8 cellular contexts compared by ENCODE assay signal in the genomic region with DNA sequence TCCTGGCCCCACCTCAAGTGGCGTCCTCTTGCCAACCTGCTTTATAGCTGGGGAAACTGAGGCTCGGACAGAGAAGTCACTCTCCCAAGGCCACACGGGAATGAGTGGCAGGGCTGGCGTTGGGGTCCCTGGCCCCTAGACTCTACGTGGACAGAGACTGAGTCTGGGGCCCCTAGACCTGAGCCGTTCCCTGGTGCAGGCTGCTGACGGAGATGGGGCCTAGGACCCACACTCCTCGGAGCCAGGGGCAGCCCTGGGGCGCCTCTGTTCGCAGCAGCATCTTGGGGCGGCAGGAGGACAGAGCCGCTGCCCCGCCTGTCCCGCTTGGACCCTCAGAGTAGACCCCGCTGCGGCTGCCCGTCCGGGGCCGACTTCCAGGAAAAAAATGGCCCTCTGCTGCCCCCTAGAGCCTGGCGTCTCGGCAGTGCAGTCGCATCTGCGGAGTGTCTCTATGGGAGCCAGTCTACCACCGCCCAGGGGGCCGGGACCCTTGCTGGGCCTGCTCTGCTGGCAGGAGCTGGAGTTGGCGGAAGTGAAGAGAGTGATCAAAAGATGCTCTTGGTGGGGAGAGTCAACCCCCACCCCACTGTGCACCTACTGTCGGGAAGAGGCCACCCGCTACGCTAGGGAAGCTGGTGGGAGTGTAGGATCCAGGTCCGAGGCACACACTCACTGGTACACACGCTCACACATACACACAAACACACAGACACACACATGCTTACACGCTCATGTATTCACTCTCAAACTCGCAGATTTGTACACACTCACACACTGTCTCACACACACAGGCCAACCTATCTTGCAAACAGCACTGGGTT.
DNase-seq lines count a peak whose midpoint lies in the region; ATAC-seq and TF ChIP-seq lines count a peak whose summit lies in the region.

No MANE protein-coding gene starts in this region.

- H3K27ac Mint-ChIP-seq in activated naive CD8-positive, alpha-beta T cell treated with anti-CD3 and anti-CD28 coated beads, Interleukin-2, amount 10 ng/mL, durations not matched to agents 7 days and 5 days: no peak overlapping the region

- peaks cover 7% of the 10 kb centered on the region for H3K9me3 Mint-ChIP-seq in activated naive CD8-positive, alpha-beta T cell treated with anti-CD3 and anti-CD28 coated beads, Interleukin-2, amount 10 ng/mL, durations not matched to agents 7 days and 5 days

- peaks cover 8% of the 10 kb centered on the region for H3K4me1 ChIP-seq in left ventricle myocardium inferior
- H3K4me1 ChIP-seq in spleen: peaks cover 0 to 7% (median 4%) of the 10 kb centered on the region in 6 donors

- intact Hi-C loops in left ventricle myocardium inferior (cut with micrococcal nuclease): loop anchor here (10.0 kb wide), 1 partner anchor 525 kb away; the partner anchor contains the start of gene SORCS2
- intact Hi-C loops in spleen (cut with DNase I; ENCODE audit: low total_unique reads): loop anchor here (5.0 kb wide), 1 partner anchor 527 kb away; the partner anchor contains the start of gene SORCS2

- H3K27me3 Mint-ChIP-seq in activated naive CD8-positive, alpha-beta T cell treated with anti-CD3 and anti-CD28 coated beads, Interleukin-2, amount 10 ng/mL, durations not matched to agents 7 days and 5 days: peaks cover 9% of the 10 kb centered on the region

- DNase-seq in HFF-Myc (ENCODE audit: extremely low read depth, low read depth) (no peak), SKM-1 (lab: John Stamatoyannopoulos, UW; ENCODE audit: unreplicated experiment) (peak; percentile 37), left ventricle myocardium inferior (peak; percentile 50), spleen (no peak)
- peak; percentile 72 for DNase-seq in activated naive CD8-positive, alpha-beta T cell treated with anti-CD3 and anti-CD28 coated beads, Interleukin-2, amount 10 ng/mL, durations not matched to agents 7 days and 5 days

- H3K4me3 Mint-ChIP-seq in activated naive CD8-positive, alpha-beta T cell treated with anti-CD3 and anti-CD28 coated beads, Interleukin-2, amount 10 ng/mL, durations not matched to agents 7 days and 5 days: no peak overlapping the region

- no peak overlapping the region for H3K27ac ChIP-seq in C4-2B
- no peak overlapping the region for H3K27ac ChIP-seq in left ventricle myocardium inferior (replicated peaks)
- no peak overlapping the region for H3K27ac ChIP-seq in spleen

- no peaks in the 10 kb centered on the region for H3K9me3 ChIP-seq in left ventricle myocardium inferior (replicated peaks)
- H3K9me3 ChIP-seq in spleen: peaks cover 0 to 2% (median 0%) of the 10 kb centered on the region in 8 donors

- H3K36me3 Mint-ChIP-seq in activated naive CD8-positive, alpha-beta T cell treated with anti-CD3 and anti-CD28 coated beads, Interleukin-2, amount 10 ng/mL, durations not matched to agents 7 days and 5 days: no peaks in the 10 kb centered on the region

- no peaks in the 10 kb centered on the region for H3K4me1 Mint-ChIP-seq in activated naive CD8-positive, alpha-beta T cell treated with anti-CD3 and anti-CD28 coated beads, Interleukin-2, amount 10 ng/mL, durations not matched to agents 7 days and 5 days

- peaks cover 22% of the 10 kb centered on the region for H3K27me3 ChIP-seq in left ventricle myocardium inferior (ENCODE audit: low read depth)
- peaks cover 0 to 71% (median 13%) of the 10 kb centered on the region in 7 donors for H3K27me3 ChIP-seq in spleen (replicated peaks in 1 of 7)

- POLR2A ChIA-PET in activated naive CD8-positive, alpha-beta T cell treated with anti-CD3 and anti-CD28 coated beads, Interleukin-2, amount 10 ng/mL, durations not matched to agents 7 days and 5 days (lab: Charles Lee): no interaction called here

- H3K4me3 ChIP-seq in HFF-Myc (replicated peaks; ENCODE audit: low read depth, low read length) (no peak overlapping the region), left ventricle myocardium inferior (peak overlapping the region; percentile 23), spleen (no peak overlapping the region)

- ATAC-seq in activated naive CD8-positive, alpha-beta T cell treated with anti-CD3 and anti-CD28 coated beads, Interleukin-2, amount 10 ng/mL, durations not matched to agents 7 days and 5 days (ENCODE audit: low read depth): peak; percentile 61
- no peak for ATAC-seq in HG02571 (IDR thresholded peaks at IDR 0.05; ENCODE audit: unreplicated experiment)
- ATAC-seq in GM21529 (IDR thresholded peaks at IDR 0.05; ENCODE audit: unreplicated experiment): no peak

- TF ChIP-seq POLR2A in spleen (IDR thresholded peaks at IDR 0.05): no peak

- no peaks in the 10 kb centered on the region for H3K36me3 ChIP-seq in left ventricle myocardium inferior
- no peaks in the 10 kb centered on the region for H3K36me3 ChIP-seq in spleen

- TF ChIP-seq CTCF in C4-2B (conservative IDR thresholded peaks at IDR 0.05) (peak; percentile 86), HFF-Myc (IDR thresholded peaks at IDR 0.05; ENCODE audit: low read depth, low read length, missing control alignments) (peak; percentile 83), left ventricle myocardium inferior (IDR thresholded peaks at IDR 0.05; ENCODE audit: borderline replicate concordance) (peak; percentile 89), spleen (IDR thresholded peaks at IDR 0.05 in 8 of 11, conservative IDR thresholded peaks at IDR 0.05 in 3 of 11) (peak; percentile 21 to 91 (median 73))

- 26 to 32% (median 29%) methylated on average over 9 to 33 of the region's 33 CpGs for WGBS in spleen, 5 donors

Comparison
In these comparisons a context has a peak if more than half of its experiments do, and no peak if none do; other contexts are left out.
1. DNase-seq: peak in SKM-1 (single experiment), activated naive CD8-positive, alpha-beta T cell treated with anti-CD3 and anti-CD28 coated beads, Interleukin-2, amount 10 ng/mL, durations not matched to agents 7 days and 5 days (single experiment) and left ventricle myocardium inferior (single experiment); none in HFF-Myc (single experiment) and spleen (single experiment).
2. Peak in every context shown above with its lines, with median percentiles within 50 percentile points of each other: CTCF ChIP-seq.